8 cellular contexts compared by ENCODE assay signal in the genomic region with DNA sequence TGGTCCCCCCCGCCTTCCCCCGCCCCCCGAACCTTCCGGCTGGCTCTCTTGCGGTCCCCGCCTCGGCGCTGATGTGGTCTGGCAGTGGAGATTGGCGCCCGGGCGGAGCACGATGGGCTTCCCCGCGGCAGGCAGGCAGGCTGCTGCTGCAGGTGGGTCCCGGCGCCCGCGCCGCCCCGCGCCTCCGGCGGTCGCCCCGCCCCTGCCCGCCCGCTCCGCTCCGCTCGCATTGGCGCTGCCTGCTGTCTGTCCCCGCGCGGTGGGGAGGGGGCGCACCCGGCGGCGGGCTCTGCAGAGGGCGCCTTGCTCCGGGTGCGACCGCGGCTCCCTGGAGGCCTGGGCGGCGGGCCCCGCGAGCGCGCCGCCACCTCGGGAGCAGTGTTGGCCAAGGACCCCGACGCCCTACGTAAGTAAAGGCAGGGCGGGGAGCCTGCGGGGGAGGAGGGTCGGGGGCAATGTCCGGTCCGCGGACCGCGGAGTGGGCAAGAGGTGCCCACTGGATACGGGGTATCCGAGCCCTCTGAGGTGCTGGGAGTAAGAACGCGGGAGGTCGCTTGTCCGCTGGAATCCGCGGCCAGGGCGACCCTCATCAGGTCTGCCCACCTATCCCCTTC. TPM values are rescaled to one million over a fixed set of nuclear protein-coding genes. Genes with fewer than 3 reads are reported as not detected.
A peak's percentile ranks its signal among the peaks of the same experiment; 100 is the strongest.
DNase-seq lines count a peak whose midpoint lies in the region; ATAC-seq and TF ChIP-seq lines count a peak whose summit lies in the region.

A gene with protein sequence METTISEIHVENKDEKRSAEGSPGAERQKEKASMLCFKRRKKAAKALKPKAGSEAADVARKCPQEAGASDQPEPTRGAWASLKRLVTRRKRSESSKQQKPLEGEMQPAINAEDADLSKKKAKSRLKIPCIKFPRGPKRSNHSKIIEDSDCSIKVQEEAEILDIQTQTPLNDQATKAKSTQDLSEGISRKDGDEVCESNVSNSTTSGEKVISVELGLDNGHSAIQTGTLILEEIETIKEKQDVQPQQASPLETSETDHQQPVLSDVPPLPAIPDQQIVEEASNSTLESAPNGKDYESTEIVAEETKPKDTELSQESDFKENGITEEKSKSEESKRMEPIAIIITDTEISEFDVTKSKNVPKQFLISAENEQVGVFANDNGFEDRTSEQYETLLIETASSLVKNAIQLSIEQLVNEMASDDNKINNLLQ (plus strand): TSS at position 292 of the 614 bp plus-strand sequence. CDS start 2,896 bp downstream, outside the sequence.

- peaks cover 4% of the 10 kb centered on the region for H3K27me3 Mint-ChIP-seq in activated CD4-positive, alpha-beta memory T cell treated with anti-CD3 and anti-CD28 coated beads, Interleukin-2, amount 10 ng/mL, durations not matched to agents 7 days and 5 days

- H3K27ac Mint-ChIP-seq in activated CD4-positive, alpha-beta memory T cell treated with anti-CD3 and anti-CD28 coated beads, Interleukin-2, amount 10 ng/mL, durations not matched to agents 7 days and 5 days: no peak within 1 kb of the TSS

- ATAC-seq in HG02759 (IDR thresholded peaks at IDR 0.05; ENCODE audit: unreplicated experiment): peak; percentile 77

- H3K27me3 ChIP-seq in effector memory CD4-positive, alpha-beta T cell (replicated peaks; ENCODE audit: control insufficient read depth, insufficient read depth, low read length, poor library complexity, severe bottlenecking): no peaks in the 10 kb centered on the region
- peaks cover 16% of the 10 kb centered on the region for H3K27me3 ChIP-seq in mononuclear cell (ENCODE audit: insufficient read depth, low read length)

- H3K36me3 ChIP-seq in effector memory CD4-positive, alpha-beta T cell (ENCODE audit: control insufficient read depth, insufficient read depth, low read length): peaks cover 2% of the 10 kb centered on the region

- POLR2A ChIA-PET in activated CD4-positive, alpha-beta memory T cell treated with anti-CD3 and anti-CD28 coated beads, Interleukin-2, amount 10 ng/mL, durations not matched to agents 7 days and 5 days (lab: Charles Lee): interaction anchor here (0.7 to 3.2 kb wide), 10 partner anchors 13 to 78 kb away, joined by 3 to 15 read pairs (median 3); a partner anchor contains a TSS

- peaks cover 11% of the 10 kb centered on the region for H3K4me1 ChIP-seq in effector memory CD4-positive, alpha-beta T cell (ENCODE audit: control insufficient read depth, insufficient read depth, low read length, poor library complexity, severe bottlenecking)
- peaks cover 19% of the 10 kb centered on the region for H3K4me1 ChIP-seq in mononuclear cell (ENCODE audit: insufficient read depth, low read length)

- peak within 1 kb of the TSS; percentile 78 for H3K4me3 Mint-ChIP-seq in activated CD4-positive, alpha-beta memory T cell treated with anti-CD3 and anti-CD28 coated beads, Interleukin-2, amount 10 ng/mL, durations not matched to agents 7 days and 5 days

- peaks cover 11% of the 10 kb centered on the region for H3K36me3 Mint-ChIP-seq in activated CD4-positive, alpha-beta memory T cell treated with anti-CD3 and anti-CD28 coated beads, Interleukin-2, amount 10 ng/mL, durations not matched to agents 7 days and 5 days (ENCODE audit: low read depth)

- H3K27ac ChIP-seq in effector memory CD4-positive, alpha-beta T cell (ENCODE audit: insufficient read depth, low read length, poor library complexity, severe bottlenecking): no peak within 1 kb of the TSS

- CTCF ChIA-PET in activated CD4-positive, alpha-beta memory T cell treated with anti-CD3 and anti-CD28 coated beads, Interleukin-2, amount 10 ng/mL, durations not matched to agents 7 days and 5 days (lab: Charles Lee): interaction anchor here (1.2 to 2.3 kb wide), 5 partner anchors 13 to 122 kb away, joined by 5 to 12 read pairs (median 7); no protein-coding TSS in a partner anchor

- H3K4me3 ChIP-seq in effector memory CD4-positive, alpha-beta T cell (ENCODE audit: insufficient read depth, low read depth, low read length, poor library complexity, severe bottlenecking): peak within 1 kb of the TSS; percentile 70
- H3K4me3 ChIP-seq in mononuclear cell (ENCODE audit: low read length): peak within 1 kb of the TSS; percentile 37

- peak; percentile 57 for TF ChIP-seq POLR2A in GM15510 (IDR thresholded peaks at IDR 0.05; ENCODE audit: borderline replicate concordance, extremely low read depth, insufficient read length)

- H3K9me3 ChIP-seq in effector memory CD4-positive, alpha-beta T cell (ENCODE audit: control insufficient read depth, low read length): no peaks in the 10 kb centered on the region
- H3K9me3 ChIP-seq in mononuclear cell (ENCODE audit: low read depth, low read length): no peaks in the 10 kb centered on the region

- peak; percentile 89 for DNase-seq in NCI-H2227 (lab: John Stamatoyannopoulos, UW; ENCODE audit: unreplicated experiment)
- DNase-seq in activated CD4-positive, alpha-beta memory T cell treated with anti-CD3 and anti-CD28 coated beads, Interleukin-2, amount 10 ng/mL, durations not matched to agents 7 days and 5 days: peak; percentile 66
- peak; percentile 53 to 59 (median 57) for DNase-seq in effector memory CD4-positive, alpha-beta T cell
- DNase-seq in stimulated activated CD8-positive, alpha-beta memory T cell treated with anti-CD3 and anti-CD28 coated beads, Interleukin-2, amount 100 ng/mL, for 1 hour (ENCODE audit: low read depth in 2 of 2): peak; percentile 29 to 42
- no peak for DNase-seq in mesenteric fat pad (ENCODE audit: low spot score)

- no peaks in the 10 kb centered on the region for H3K9me3 Mint-ChIP-seq in activated CD4-positive, alpha-beta memory T cell treated with anti-CD3 and anti-CD28 coated beads, Interleukin-2, amount 10 ng/mL, durations not matched to agents 7 days and 5 days

- H3K4me1 Mint-ChIP-seq in activated CD4-positive, alpha-beta memory T cell treated with anti-CD3 and anti-CD28 coated beads, Interleukin-2, amount 10 ng/mL, durations not matched to agents 7 days and 5 days: peaks cover 33% of the 10 kb centered on the region

RNA-seq across cellular contexts. Expression of the gene that starts here (rescaled TPM):
- under 1 TPM; 0.88 TPM for total RNA-seq in activated CD4-positive, alpha-beta memory T cell treated with anti-CD3 and anti-CD28 coated beads, Interleukin-2, amount 10 ng/mL, durations not matched to agents 7 days and 5 days
- total RNA-seq in mononuclear cell (2.3 TPM), mesenteric fat pad (0.45 TPM)

Comparison
In these comparisons a context has a peak if more than half of its experiments do, and no peak if none do; other contexts are left out.
1. Peak in DNase-seq in activated CD4-positive, alpha-beta memory T cell treated with anti-CD3 and anti-CD28 coated beads, Interleukin-2, amount 10 ng/mL, durations not matched to agents 7 days and 5 days; RNA of the gene not detected or under 1 TPM.